Comparison of ENCODE assay signal across 12 cellular contexts in genomic region chr1:36166938-36167910, GRCh38. TPM values are rescaled to one million over a fixed set of nuclear protein-coding genes. Genes with fewer than 3 reads are reported as not detected.
DNase-seq lines count a peak whose midpoint lies in the region; ATAC-seq and TF ChIP-seq lines count a peak whose summit lies in the region.
"Had no signal": no experiment of that assay in that cellular context is flagged by ENCODE, and none has a peak within 500 bp of the region (broad histone marks: within the 10 kb centered on the region; RNA-seq: fewer than 3 reads in every experiment).

No MANE protein-coding gene starts in this region.

- H3K9me3 ChIP-seq in CD8-positive, alpha-beta T cell (ENCODE audit: low read length) = no peaks in the 10 kb centered on the region
- H3K9me3 ChIP-seq in endodermal cell (ENCODE audit: control insufficient read depth, low read length) (no peaks in the 10 kb centered on the region), spleen (no peaks in the 10 kb centered on the region)

- H3K27ac ChIP-seq in CD8-positive, alpha-beta T cell (ENCODE audit: low read depth, low read length) = no peak overlapping the region
- peak overlapping the region; percentile 95 for H3K27ac ChIP-seq in RWPE1
- no peak overlapping the region for H3K27ac ChIP-seq in endodermal cell (ENCODE audit: low read depth, low read length)
- no peak overlapping the region for H3K27ac ChIP-seq in spleen

- peaks cover 57% of the 10 kb centered on the region for H3K4me1 Mint-ChIP-seq in CD8-positive, alpha-beta T cell (ENCODE audit: low read depth)
- peaks cover 33% of the 10 kb centered on the region for H3K4me1 Mint-ChIP-seq in endodermal cell
- peaks cover 38% of the 10 kb centered on the region for H3K4me1 Mint-ChIP-seq in nephron

- peak overlapping the region; percentile 89 for H3K27ac Mint-ChIP-seq in CD8-positive, alpha-beta T cell
- H3K27ac Mint-ChIP-seq in endodermal cell = peak overlapping the region; percentile 21
- peak overlapping the region in 2 of 3 experiments; percentile 1 to 37 for H3K27ac Mint-ChIP-seq in nephron

- peaks cover 68% of the 10 kb centered on the region for H3K36me3 Mint-ChIP-seq in CD8-positive, alpha-beta T cell
- H3K36me3 Mint-ChIP-seq in endodermal cell (ENCODE audit: low read depth) (peaks cover 50% of the 10 kb centered on the region), nephron (ENCODE audit: low read depth) (peaks cover 40% of the 10 kb centered on the region)

- no peaks in the 10 kb centered on the region for H3K27me3 ChIP-seq in CD8-positive, alpha-beta T cell (ENCODE audit: insufficient read depth, low read length)
- no peaks in the 10 kb centered on the region for H3K27me3 ChIP-seq in endodermal cell (ENCODE audit: control insufficient read depth, insufficient read depth, low read length, poor library complexity, severe bottlenecking)
- no peaks in the 10 kb centered on the region for H3K27me3 ChIP-seq in spleen (replicated peaks in 1 of 7)

- no peaks in the 10 kb centered on the region for H3K9me3 Mint-ChIP-seq in CD8-positive, alpha-beta T cell
- H3K9me3 Mint-ChIP-seq in endodermal cell (no peaks in the 10 kb centered on the region), nephron (no peaks in the 10 kb centered on the region)

- intact Hi-C loops in CD8-positive, alpha-beta T cell (cut with DNase I, micrococcal nuclease) = no loop called here
- intact Hi-C loops in spleen (cut with DNase I; ENCODE audit: low total_unique reads) = no loop called here

- H3K4me3 Mint-ChIP-seq in CD8-positive, alpha-beta T cell = no peak overlapping the region
- H3K4me3 Mint-ChIP-seq in endodermal cell = no peak overlapping the region
- no peak overlapping the region for H3K4me3 Mint-ChIP-seq in nephron

- CTCF ChIA-PET in CD8-positive, alpha-beta T cell (lab: Charles Lee) = interaction anchor here (0.5 to 3.7 kb wide), 4 partner anchors 17 to 46 kb away, joined by 6 to 32 read pairs (median 10); partner anchors contain the start of gene TRAPPC3
- CTCF ChIA-PET in RWPE1 (lab: Yijun Ruan, JAX) = interaction anchor here (0.7 to 0.8 kb wide), 2 partner anchors 16 to 1134 kb away, joined by 3 to 4 read pairs; no protein-coding TSS in a partner anchor

- H3K27me3 Mint-ChIP-seq in CD8-positive, alpha-beta T cell (ENCODE audit: low read depth) = no peaks in the 10 kb centered on the region
- no peaks in the 10 kb centered on the region for H3K27me3 Mint-ChIP-seq in endodermal cell (ENCODE audit: insufficient read depth)
- no peaks in the 10 kb centered on the region for H3K27me3 Mint-ChIP-seq in nephron (ENCODE audit: low read depth)

- H3K36me3 ChIP-seq in CD8-positive, alpha-beta T cell (ENCODE audit: insufficient read depth, low read length) = peaks cover 24% of the 10 kb centered on the region
- H3K36me3 ChIP-seq in endodermal cell (ENCODE audit: control insufficient read depth, insufficient read depth, low read length) (peaks cover 63% of the 10 kb centered on the region), spleen (peaks cover 0 to 60% (median 25%) of the 10 kb centered on the region in 6 donors)

- ATAC-seq in CD8-positive, alpha-beta T cell = no peak
- ATAC-seq in HG02610 (IDR thresholded peaks at IDR 0.05; ENCODE audit: unreplicated experiment) (no peak), GM18502 (IDR thresholded peaks at IDR 0.05; ENCODE audit: poor library complexity, unreplicated experiment) (no peak)

- H3K4me3 ChIP-seq in CD8-positive, alpha-beta T cell (ENCODE audit: low read depth, low read length) = no peak overlapping the region
- H3K4me3 ChIP-seq in endodermal cell (ENCODE audit: low read length) (no peak overlapping the region), spleen (no peak overlapping the region)

- no peak for TF ChIP-seq CTCF in CD8-positive, alpha-beta T cell (IDR thresholded peaks at IDR 0.05)
- no peak for TF ChIP-seq CTCF in RWPE1 (conservative IDR thresholded peaks at IDR 0.05; ENCODE audit: low read depth)
- TF ChIP-seq CTCF in endodermal cell (conservative IDR thresholded peaks at IDR 0.05) = no peak
- TF ChIP-seq CTCF in nephron (IDR thresholded peaks at IDR 0.05; ENCODE audit: unreplicated experiment in 3 of 3) = no peak
- TF ChIP-seq CTCF in spleen (IDR thresholded peaks at IDR 0.05 in 8 of 11, conservative IDR thresholded peaks at IDR 0.05 in 3 of 11) = no peak

- POLR2A ChIA-PET in CD8-positive, alpha-beta T cell (lab: Charles Lee) = no interaction called here
- POLR2A ChIA-PET in RWPE1 (lab: Yijun Ruan, JAX; ENCODE audit: low non-redundant PET) = no interaction called here

- peaks cover 25% of the 10 kb centered on the region for H3K4me1 ChIP-seq in CD8-positive, alpha-beta T cell (ENCODE audit: insufficient read depth, low read length)
- H3K4me1 ChIP-seq in endodermal cell (ENCODE audit: control insufficient read depth, insufficient read depth, low read length) = peaks cover 3% of the 10 kb centered on the region
- peaks cover 11 to 79% (median 43%) of the 10 kb centered on the region in 6 donors for H3K4me1 ChIP-seq in spleen

- no peak for DNase-seq in CD8-positive, alpha-beta T cell
- DNase-seq in RWPE1 (ENCODE audit: low spot score) = no peak
- no peak for DNase-seq in endodermal cell
- no peak for DNase-seq in SHP77 treated with DMSO at 0.1 percent for 48 hours (lab: John Stamatoyannopoulos, UW)
- no peak for DNase-seq in spleen
- DNase-seq: DND-41; NCI-H1092; stimulated activated CD4-positive, alpha-beta T cell treated with anti-CD3 and anti-CD28 coated beads, Interleukin-2, amount 100 ng/mL, for 24 hours; SW 1271 had no signal

- WGBS in endodermal cell (ENCODE audit: insufficient coverage in 1 of 2, insufficient read length in 1 of 2), 2 experiments = 93 to 94% methylated on average over 12 to 15 of the region's 15 CpGs
- 77 to 90% (median 88%) methylated on average over 12 to 15 of the region's 15 CpGs for WGBS in spleen, 5 donors

- H3K9ac ChIP-seq in endodermal cell (ENCODE audit: extremely low read depth, low read length, poor library complexity, severe bottlenecking) = no peak overlapping the region

- no peak for TF ChIP-seq POLR2A in spleen (IDR thresholded peaks at IDR 0.05)

RNA-seq across cellular contexts. Expression of gene MAP7D1, which starts 11.3 kb away (rescaled TPM):
- total RNA-seq in CD8-positive, alpha-beta T cell = 100 to 1,000 TPM; 113 to 117 TPM
- total RNA-seq in endodermal cell (100 to 1,000 TPM; 119 to 120 TPM), spleen (100 to 1,000 TPM in 3 of 7 donors, 10 to 100 TPM in 4; 72.6 to 116 (median 96.9) TPM)
- 121 TPM for polyA plus RNA-seq in endodermal cell (2013, experiment 1 of 2)
- 114 TPM for polyA plus RNA-seq in endodermal cell (2013, experiment 2 of 2)
- polyA plus RNA-seq in spleen = 10 to 100 TPM; 30.4 to 62.7 (median 38.0) TPM

RNA-seq across cellular contexts. Expression of gene TRAPPC3, which starts 17.9 kb away (rescaled TPM):
- total RNA-seq in CD8-positive, alpha-beta T cell = 10 to 100 TPM; 18.4 to 21.6 TPM
- total RNA-seq in endodermal cell (10 to 100 TPM; 61.5 to 79.9 TPM), spleen (10 to 100 TPM; 46.7 to 98.1 (median 56.4) TPM)
- 69.1 TPM for polyA plus RNA-seq in endodermal cell (2013, experiment 1 of 2)
- polyA plus RNA-seq in endodermal cell (2013, experiment 2 of 2) = 71.4 TPM
- 10 to 100 TPM; 42.9 to 70.1 (median 60.2) TPM for polyA plus RNA-seq in spleen

RNA-seq across cellular contexts. Expression of gene COL8A2, which starts 42.2 kb away (rescaled TPM):
- total RNA-seq in CD8-positive, alpha-beta T cell = under 1 TPM in 1 of 2 experiments, not detected in 1; 0.08 TPM
- total RNA-seq in endodermal cell = under 1 TPM; 0.18 to 0.40 TPM
- 1.7 TPM for polyA plus RNA-seq in endodermal cell (2013, experiment 1 of 2)
- 1.7 TPM for polyA plus RNA-seq in endodermal cell (2013, experiment 2 of 2)
- 10 to 100 TPM in 4 of 7 donors, 1 to 10 TPM in 3; 7.0 to 32.0 (median 10.3) TPM for total RNA-seq in spleen
- polyA plus RNA-seq in spleen = 1 to 10 TPM; 2.1 to 5.9 (median 4.3) TPM

RNA-seq across cellular contexts. Expression of gene THRAP3, which starts 57.0 kb away (rescaled TPM):
- total RNA-seq in CD8-positive, alpha-beta T cell = 10 to 100 TPM; 83.2 to 88.4 TPM
- total RNA-seq in endodermal cell = 100 to 1,000 TPM; 145 to 165 TPM
- polyA plus RNA-seq in endodermal cell (2013, experiment 1 of 2) = 110 TPM
- polyA plus RNA-seq in endodermal cell (2013, experiment 2 of 2) = 105 TPM
- total RNA-seq in spleen = 100 to 1,000 TPM in 1 of 7 donors, 10 to 100 TPM in 6; 72.8 to 109 (median 95.4) TPM
- 10 to 100 TPM; 21.2 to 33.0 (median 27.0) TPM for polyA plus RNA-seq in spleen

Comparison
In these comparisons a context has a peak if more than half of its experiments do, and no peak if none do; other contexts are left out.
1. H3K27ac Mint-ChIP-seq: peak in every context shown above with its lines; median percentile 89 in CD8-positive, alpha-beta T cell; 21 in endodermal cell; 19 in nephron.
2. RNA of gene COL8A2, which starts 42.2 kb away (total RNA-seq): 7.0 to 32.0 TPM in spleen; 0.18 to 0.40 TPM in endodermal cell and 0.08 TPM in CD8-positive, alpha-beta T cell; every median in the first group is over 4 times any median in the second.